In genomic region chr1:154575147-154575927, GRCh38 we compare ENCODE assay signal across 21 cellular contexts. TPM values are rescaled to one million over a fixed set of nuclear protein-coding genes. Genes with fewer than 3 reads are reported as not detected.
A peak's percentile ranks its signal among the peaks of the same experiment; 100 is the strongest.
DNase-seq lines count a peak whose midpoint lies in the region; ATAC-seq and TF ChIP-seq lines count a peak whose summit lies in the region.
"Had no signal": no experiment of that assay in that cellular context is flagged by ENCODE, and none has a peak within 500 bp of the region (broad histone marks: within the 10 kb centered on the region; RNA-seq: fewer than 3 reads in every experiment).

No MANE protein-coding gene starts in this region.

- H3K9me3 ChIP-seq in CD4-positive, CD25-positive, alpha-beta regulatory T cell (ENCODE audit: control insufficient read depth in 2 of 2, low read length in 2 of 2): no peaks in the 10 kb centered on the region
- no peaks in the 10 kb centered on the region for H3K9me3 ChIP-seq in right cardiac atrium (ENCODE audit: control insufficient read depth, low read length)
- H3K9me3 ChIP-seq: body of pancreas, transverse colon had no signal

- no peak overlapping the region for H3K27ac ChIP-seq in CD4-positive, CD25-positive, alpha-beta regulatory T cell (ENCODE audit: insufficient read depth, low read length, poor library complexity, severe bottlenecking)
- peak overlapping the region; percentile 55 for H3K27ac ChIP-seq in VCaP
- H3K27ac ChIP-seq in right cardiac atrium (ENCODE audit: low read length): no peak overlapping the region
- H3K27ac ChIP-seq: body of pancreas, GM23248, transverse colon had no signal

- no peak for DNase-seq in CD4-positive, CD25-positive, alpha-beta regulatory T cell
- DNase-seq in H7 (peak; percentile 57), glutamatergic neuron (no peak), right cardiac atrium (no peak), NCI-H526 treated with DMSO at 0.1 percent for 48 hours (lab: John Stamatoyannopoulos, UW) (no peak)
- DNase-seq: activated naive CD4-positive, alpha-beta T cell treated with anti-CD3 and anti-CD28 coated beads, Interleukin-2, amount 50 U/mL, for 16 hours; activated T-cell treated with anti-CD3 and anti-CD28 coated beads, Interleukin-2, amount 50 U/mL, for 24 hours; body of pancreas; cortex of kidney; kidney; naive B cell; NCI-H1436 treated with DMSO at 0.1 percent for 48 hours; NCI-H82; stimulated activated CD4-positive, alpha-beta T cell treated with anti-CD3 and anti-CD28 coated beads, Interleukin-1b, Interleukin-23, amount 100 ng/mL, for 48 hours; transverse colon had no signal

- H3K4me1 ChIP-seq in CD4-positive, CD25-positive, alpha-beta regulatory T cell (ENCODE audit: control insufficient read depth, insufficient read depth, low read length, poor library complexity, severe bottlenecking): no peaks in the 10 kb centered on the region
- peaks cover 3% of the 10 kb centered on the region for H3K4me1 ChIP-seq in right cardiac atrium (ENCODE audit: control insufficient read depth, insufficient read depth, low read length)
- H3K4me1 ChIP-seq: body of pancreas, transverse colon had no signal

- ATAC-seq in CD4-positive, CD25-positive, alpha-beta regulatory T cell (ENCODE audit: low read depth in 2 of 2): no peak
- no peak for ATAC-seq in right cardiac atrium
- no peak for ATAC-seq in activated CD4-positive, CD25-positive, alpha-beta regulatory T cell treated with anti-CD3 and anti-CD28 coated beads, Interleukin-2, amount 50 U/mL, for 24 hours
- ATAC-seq: body of pancreas had no signal

- peak overlapping the region in 2 of 3 donors; percentile 52 to 93 for H3K27ac Mint-ChIP-seq in CD4-positive, CD25-positive, alpha-beta regulatory T cell
- peak overlapping the region; percentile 56 for H3K27ac Mint-ChIP-seq in glutamatergic neuron (ENCODE audit: unreplicated experiment)
- H3K27ac Mint-ChIP-seq: activated T-cell treated with anti-CD3 and anti-CD28 coated beads, Interleukin-2, amount 50 U/mL, for 24 hours; stimulated activated naive CD8-positive, alpha-beta T cell treated with anti-CD3 and anti-CD28 coated beads, Interleukin-15, Interleukin-2, amounts not matched to agents 100 ng/mL and 50 ng/mL, for 24 hours had no signal

- WGBS in right cardiac atrium: 81% methylated on average over 10 of the region's 10 CpGs

- H3K27me3 Mint-ChIP-seq in CD4-positive, CD25-positive, alpha-beta regulatory T cell: peaks cover 9% of the 10 kb centered on the region
- H3K27me3 Mint-ChIP-seq in glutamatergic neuron (ENCODE audit: unreplicated experiment): peaks cover 13% of the 10 kb centered on the region
- H3K27me3 Mint-ChIP-seq: activated T-cell treated with anti-CD3 and anti-CD28 coated beads, Interleukin-2, amount 50 U/mL, for 24 hours; stimulated activated naive CD8-positive, alpha-beta T cell treated with anti-CD3 and anti-CD28 coated beads, Interleukin-15, Interleukin-2, amounts not matched to agents 100 ng/mL and 50 ng/mL, for 24 hours had no signal

- peaks cover 0 to 5% (median 0%) of the 10 kb centered on the region in 4 donors for H3K4me1 Mint-ChIP-seq in CD4-positive, CD25-positive, alpha-beta regulatory T cell
- peaks cover 42% of the 10 kb centered on the region for H3K4me1 Mint-ChIP-seq in glutamatergic neuron (ENCODE audit: low read depth, unreplicated experiment)

- peaks cover 0 to 2% (median 0%) of the 10 kb centered on the region in 7 donors for H3K9me3 Mint-ChIP-seq in CD4-positive, CD25-positive, alpha-beta regulatory T cell
- H3K9me3 Mint-ChIP-seq in glutamatergic neuron (ENCODE audit: unreplicated experiment): peaks cover 20% of the 10 kb centered on the region
- H3K9me3 Mint-ChIP-seq: activated T-cell treated with anti-CD3 and anti-CD28 coated beads, Interleukin-2, amount 50 U/mL, for 24 hours; stimulated activated naive CD8-positive, alpha-beta T cell treated with anti-CD3 and anti-CD28 coated beads, Interleukin-15, Interleukin-2, amounts not matched to agents 100 ng/mL and 50 ng/mL, for 24 hours had no signal

- intact Hi-C loops in right cardiac atrium (cut with DNase I): no loop called here

- H3K4me3 Mint-ChIP-seq in CD4-positive, CD25-positive, alpha-beta regulatory T cell: no peak overlapping the region
- H3K4me3 Mint-ChIP-seq in glutamatergic neuron (ENCODE audit: unreplicated experiment): peak overlapping the region; percentile 24
- H3K4me3 Mint-ChIP-seq: activated T-cell treated with anti-CD3 and anti-CD28 coated beads, Interleukin-2, amount 50 U/mL, for 24 hours; stimulated activated naive CD8-positive, alpha-beta T cell treated with anti-CD3 and anti-CD28 coated beads, Interleukin-15, Interleukin-2, amounts not matched to agents 100 ng/mL and 50 ng/mL, for 24 hours had no signal

- peaks cover 12% of the 10 kb centered on the region for H3K36me3 Mint-ChIP-seq in CD4-positive, CD25-positive, alpha-beta regulatory T cell
- H3K36me3 Mint-ChIP-seq in glutamatergic neuron (ENCODE audit: unreplicated experiment): peaks cover 16% of the 10 kb centered on the region

- H3K4me3 ChIP-seq in CD4-positive, CD25-positive, alpha-beta regulatory T cell (ENCODE audit: low read depth, low read length): no peak overlapping the region
- H3K4me3 ChIP-seq in H7 (ENCODE audit: insufficient read depth, low read depth, low read length) (no peak overlapping the region), right cardiac atrium (ENCODE audit: low read length) (no peak overlapping the region)
- H3K4me3 ChIP-seq: body of pancreas, GM23248, transverse colon had no signal

- H3K36me3 ChIP-seq in CD4-positive, CD25-positive, alpha-beta regulatory T cell (ENCODE audit: control insufficient read depth, insufficient read depth, low read length): peaks cover 19% of the 10 kb centered on the region
- H3K36me3 ChIP-seq in H7 (replicated peaks; ENCODE audit: control insufficient read depth, insufficient read depth, low read length): peaks cover 20% of the 10 kb centered on the region
- H3K36me3 ChIP-seq: transverse colon had no signal

- no peak for TF ChIP-seq CTCF in VCaP (conservative IDR thresholded peaks at IDR 0.05)
- TF ChIP-seq CTCF in glutamatergic neuron (IDR thresholded peaks at IDR 0.05; ENCODE audit: partially characterized antibody, unreplicated experiment): no peak

- H3K27me3 ChIP-seq in CD4-positive, CD25-positive, alpha-beta regulatory T cell (ENCODE audit: control insufficient read depth, insufficient read depth, low read length): no peaks in the 10 kb centered on the region
- no peaks in the 10 kb centered on the region for H3K27me3 ChIP-seq in H7 (ENCODE audit: control insufficient read depth, insufficient read depth, low read length)
- H3K27me3 ChIP-seq in right cardiac atrium (ENCODE audit: control insufficient read depth, insufficient read depth): no peaks in the 10 kb centered on the region
- H3K27me3 ChIP-seq: body of pancreas, transverse colon had no signal

RNA-seq across cellular contexts. Expression of gene CHRNB2, which starts 7.8 kb away (rescaled TPM):
- total RNA-seq in CD4-positive, CD25-positive, alpha-beta regulatory T cell: not detected
- polyA plus RNA-seq in CD4-positive, CD25-positive, alpha-beta regulatory T cell: not detected
- total RNA-seq in H7 (2014; rRNA removed; shearing (Covaris generic)): 0.30 and 0.83 TPM in 2 replicates
- total RNA-seq in glutamatergic neuron (ENCODE audit: unreplicated experiment): 44.9 TPM
- total RNA-seq in right cardiac atrium: not detected
- polyA plus RNA-seq in right cardiac atrium: 0.07 TPM
- total RNA-seq: endothelial cell of umbilical vein, GM23248, posterior vena cava had no signal
- polyA plus RNA-seq: endothelial cell of umbilical vein, GM23248 had no signal

RNA-seq across cellular contexts. Expression of gene UBE2Q1, which starts 16.9 kb away (rescaled TPM):
- total RNA-seq in CD4-positive, CD25-positive, alpha-beta regulatory T cell: 91.7 TPM
- 10 to 100 TPM in 3 of 4 donors, 1 to 10 TPM in 1; 9.5 to 18.5 (median 12.4) TPM for polyA plus RNA-seq in CD4-positive, CD25-positive, alpha-beta regulatory T cell
- 53.4 and 64.8 TPM in 2 replicates for total RNA-seq in H7 (2014; rRNA removed; shearing (Covaris generic))
- 80.5 TPM for total RNA-seq in glutamatergic neuron (ENCODE audit: unreplicated experiment)
- total RNA-seq in right cardiac atrium: 10 to 100 TPM; 49.4 to 67.9 (median 61.3) TPM
- 32.4 TPM for polyA plus RNA-seq in right cardiac atrium

RNA-seq across cellular contexts. Expression of gene ADAR, which starts 32.6 kb away (rescaled TPM):
- 264 TPM for total RNA-seq in CD4-positive, CD25-positive, alpha-beta regulatory T cell
- polyA plus RNA-seq in CD4-positive, CD25-positive, alpha-beta regulatory T cell: 100 to 1,000 TPM in 3 of 4 donors, 10 to 100 TPM in 1; 94.6 to 118 (median 108) TPM
- total RNA-seq in H7 (2014; rRNA removed; shearing (Covaris generic)): 196 and 238 TPM in 2 replicates
- 166 TPM for total RNA-seq in glutamatergic neuron (ENCODE audit: unreplicated experiment)
- total RNA-seq in right cardiac atrium: 10 to 100 TPM; 66.2 to 80.9 (median 70.4) TPM
- 21.2 TPM for polyA plus RNA-seq in right cardiac atrium

Comparison
In these comparisons a context has a peak if more than half of its experiments do, and no peak if none do; other contexts are left out.
1. RNA of gene CHRNB2, which starts 7.8 kb away (total RNA-seq): 44.9 TPM in glutamatergic neuron (single experiment); 0.30 to 0.83 TPM in H7, not detected in CD4-positive, CD25-positive, alpha-beta regulatory T cell (single experiment) and not detected in right cardiac atrium; every median in the first group is over 10 times any median in the second.